ENCODE assay signal across 25 cellular contexts in the genomic region with DNA sequence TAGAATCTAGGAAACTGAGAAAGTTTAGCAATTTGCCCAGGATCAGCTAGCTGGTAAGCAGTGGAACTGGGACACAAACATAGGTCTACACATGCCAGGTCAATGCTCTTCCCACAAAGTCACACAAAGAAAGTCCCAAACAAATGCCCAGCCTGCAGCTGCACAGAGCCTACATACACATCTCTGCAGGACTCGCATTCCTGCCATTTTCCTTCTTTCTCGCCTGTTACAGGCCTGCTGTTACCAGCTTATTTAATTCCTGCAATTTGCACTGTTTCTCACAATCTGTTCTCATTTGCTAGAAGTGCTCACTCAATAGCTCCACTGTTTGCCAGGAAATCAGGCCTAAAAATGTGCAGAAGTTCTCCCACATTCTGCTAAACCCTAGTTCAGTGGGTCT.
"Had no signal": no experiment of that assay in that cellular context is flagged by ENCODE, and none has a peak within 500 bp of the region (broad histone marks: within the 10 kb centered on the region; RNA-seq: fewer than 3 reads in every experiment).

No MANE protein-coding gene starts in this region.

- DNase-seq: caudate nucleus; cerebellar nuclear complex; cortex of kidney; effector CD8-positive, alpha-beta T cell; erythroblast; esophagus squamous epithelium; left cardiac atrium; left lung; mesenchymal stem cell; midbrain; naive thymus-derived CD4-positive, alpha-beta T cell; occipital lobe; ovary; right cardiac atrium; sigmoid colon; stimulated activated CD4-positive, alpha-beta T cell treated with anti-CD3 and anti-CD28 coated beads, Interleukin-2, amount 100 ng/mL, for 24 hours; stimulated activated CD4-positive, alpha-beta T cell treated with anti-CD3 and anti-CD28 coated beads, Interleukin-4, amount 100 ng/mL, for 24 hours; stimulated activated naive CD4-positive, alpha-beta T cell treated with Interleukin-2 at 50 U/mL for 16 hours; upper lobe of left lung had no signal

- H3K4me3 ChIP-seq: dorsolateral prefrontal cortex, esophagus squamous epithelium, left lung, ovary, prostate gland, sigmoid colon, thoracic aorta, tibial nerve, upper lobe of left lung had no signal

- H3K36me3 Mint-ChIP-seq: naive thymus-derived CD4-positive, alpha-beta T cell; stimulated activated effector memory CD8-positive, alpha-beta T cell treated with anti-CD3 and anti-CD28 coated beads, Interleukin-12 subunit alpha, Interleukin-12 subunit beta, amount 100 ng/mL, for 72 hours had no signal

- H3K27ac ChIP-seq: esophagus squamous epithelium, left lung, ovary, prostate gland, sigmoid colon, thoracic aorta, upper lobe of left lung had no signal

- H3K27ac Mint-ChIP-seq: naive thymus-derived CD4-positive, alpha-beta T cell; nephron; stimulated activated effector memory CD8-positive, alpha-beta T cell treated with anti-CD3 and anti-CD28 coated beads, Interleukin-12 subunit alpha, Interleukin-12 subunit beta, amount 100 ng/mL, for 72 hours had no signal

- H3K36me3 ChIP-seq: esophagus squamous epithelium, left lung, ovary, prostate gland, sigmoid colon, thoracic aorta, tibial nerve, upper lobe of left lung had no signal

- H3K9me3 ChIP-seq: ovary, prostate gland, thoracic aorta had no signal

- H3K4me1 ChIP-seq: esophagus squamous epithelium, left lung, prostate gland, sigmoid colon, upper lobe of left lung had no signal

- H3K4me1 Mint-ChIP-seq: naive thymus-derived CD4-positive, alpha-beta T cell; nephron; stimulated activated effector memory CD8-positive, alpha-beta T cell treated with anti-CD3 and anti-CD28 coated beads, Interleukin-12 subunit alpha, Interleukin-12 subunit beta, amount 100 ng/mL, for 72 hours had no signal

- H3K4me3 Mint-ChIP-seq: naive thymus-derived CD4-positive, alpha-beta T cell; nephron; stimulated activated effector memory CD8-positive, alpha-beta T cell treated with anti-CD3 and anti-CD28 coated beads, Interleukin-12 subunit alpha, Interleukin-12 subunit beta, amount 100 ng/mL, for 72 hours had no signal

- H3K27me3 ChIP-seq: dorsolateral prefrontal cortex, esophagus squamous epithelium, left lung, ovary, sigmoid colon, tibial nerve, upper lobe of left lung had no signal
